Comparison of ENCODE assay signal across 29 cellular contexts in genomic region chr4:83558059-83558648, GRCh38. TPM values are rescaled to one million over a fixed set of nuclear protein-coding genes. Genes with fewer than 3 reads are reported as not detected.
DNase-seq lines count a peak whose midpoint lies in the region; ATAC-seq and TF ChIP-seq lines count a peak whose summit lies in the region.
"Had no signal": no experiment of that assay in that cellular context is flagged by ENCODE, and none has a peak within 500 bp of the region (broad histone marks: within the 10 kb centered on the region; RNA-seq: fewer than 3 reads in every experiment).

No MANE protein-coding gene starts in this region.

- intact Hi-C loops in PC-9 (cut with micrococcal nuclease; ENCODE audit: unreplicated experiment) (no loop called here), lower lobe of right lung (cut with DNase I) (no loop called here)

- no peak for DNase-seq in activated CD4-positive, alpha-beta T cell treated with anti-CD3 and anti-CD28 coated beads, Interleukin-2, amount 10 ng/mL, durations not matched to agents 7 days and 5 days
- no peak for DNase-seq in activated CD4-positive, alpha-beta T cell treated with anti-CD3 and anti-CD28 coated beads, Interleukin-2, amount 50 U/mL, for 1 hour
- no peak for DNase-seq in PC-9
- no peak for DNase-seq in mesenchymal stem cell
- DNase-seq in HUDEP-2 (lab: John Stamatoyannopoulos, UW; ENCODE audit: unreplicated experiment in 76 of 76): no peak
- DNase-seq in lower lobe of right lung: no peak
- DNase-seq: activated CD4-positive, CD25-positive, alpha-beta regulatory T cell; COR-L47; cortex of kidney; DMS79 treated with DMSO at 0.1 percent for 48 hours; head of caudate nucleus; kidney; NCI-H1092; NCI-H1694 treated with DMSO at 0.1 percent for 48 hours; NCI-H510A treated with DMSO at 0.1 percent for 48 hours; NK-92 treated with Interleukin-12 subunit alpha and Interleukin-12 subunit beta, amount 100 ng/mL, for 24 hours; Peyer's patch; retina; SHP77 treated with DMSO at 0.1 percent for 48 hours; small intestine; stimulated activated CD8-positive, alpha-beta memory T cell treated with anti-CD3 and anti-CD28 coated beads, Interleukin-4, amount 100 ng/mL, for 48 hours; SW 1271 had no signal

- peaks cover 7% of the 10 kb centered on the region for H3K79me1 ChIP-seq in mesenchymal stem cell (replicated peaks; ENCODE audit: low read length, poor library complexity, severe bottlenecking)

- no peak overlapping the region for H3K4me3 Mint-ChIP-seq in activated CD4-positive, alpha-beta T cell treated with anti-CD3 and anti-CD28 coated beads, Interleukin-2, amount 10 ng/mL, durations not matched to agents 7 days and 5 days
- H3K4me3 Mint-ChIP-seq: nephron had no signal

- H3K4me1 Mint-ChIP-seq in activated CD4-positive, alpha-beta T cell treated with anti-CD3 and anti-CD28 coated beads, Interleukin-2, amount 10 ng/mL, durations not matched to agents 7 days and 5 days: peaks cover 19% of the 10 kb centered on the region
- H3K4me1 Mint-ChIP-seq: nephron had no signal

- no peak overlapping the region for H2AFZ ChIP-seq in PC-9
- H2AFZ ChIP-seq in mesenchymal stem cell (ENCODE audit: low read depth, low read length): no peak overlapping the region
- H2AFZ ChIP-seq: GM23248 had no signal

- H3K18ac ChIP-seq in mesenchymal stem cell (ENCODE audit: low read depth in 1 of 2, low read length in 2 of 2): no peak overlapping the region

- peaks cover 92% of the 10 kb centered on the region for H3K79me2 ChIP-seq in PC-9 (ENCODE audit: low read depth)

- CTCF ChIA-PET in activated CD4-positive, alpha-beta T cell treated with anti-CD3 and anti-CD28 coated beads, Interleukin-2, amount 10 ng/mL, durations not matched to agents 7 days and 5 days (lab: Charles Lee): interaction anchor here (1.0 kb wide), 1 partner anchor 13 kb away, joined by 3 read pairs; no protein-coding TSS in a partner anchor
- CTCF ChIA-PET in PC-9 (lab: Charles Lee): no interaction called here

- POLR2A ChIA-PET in activated CD4-positive, alpha-beta T cell treated with anti-CD3 and anti-CD28 coated beads, Interleukin-2, amount 10 ng/mL, durations not matched to agents 7 days and 5 days (lab: Charles Lee): interaction anchor here (0.6 kb wide), 1 partner anchor 188 kb away, joined by 3 read pairs; no protein-coding TSS in a partner anchor
- POLR2A ChIA-PET in PC-9 (lab: Charles Lee; ENCODE audit: unreplicated experiment): no interaction called here

- no peaks in the 10 kb centered on the region for H3K27me3 ChIP-seq in BLaER1 treated with 17β-estradiol and CSF1 and Interleukin-3, amounts not matched to agents 10 nM and 100 nM
- H3K27me3 ChIP-seq in PC-9 (ENCODE audit: insufficient read depth, low read depth): no peaks in the 10 kb centered on the region
- H3K27me3 ChIP-seq in mesenchymal stem cell (ENCODE audit: control insufficient read depth in 1 of 2, insufficient read depth in 1 of 2, low read length in 2 of 2): no peaks in the 10 kb centered on the region
- H3K27me3 ChIP-seq in lower lobe of right lung (ENCODE audit: low read depth): no peaks in the 10 kb centered on the region
- H3K27me3 ChIP-seq: ascending aorta, Peyer's patch had no signal

- H3F3A ChIP-seq in PC-9 (ENCODE audit: insufficient read depth, low read depth): peaks cover 9% of the 10 kb centered on the region; the same call in 1 of the 2 replicates

- H3K23ac ChIP-seq in mesenchymal stem cell (ENCODE audit: low read length in 2 of 2): no peak overlapping the region

- H3K4me3 ChIP-seq in BLaER1 treated with 17β-estradiol and CSF1 and Interleukin-3, amounts not matched to agents 10 nM and 100 nM: no peak overlapping the region
- H3K4me3 ChIP-seq in PC-9: no peak overlapping the region
- H3K4me3 ChIP-seq in mesenchymal stem cell (ENCODE audit: insufficient read depth in 1 of 2, low read depth in 1 of 2, low read length in 2 of 2): no peak overlapping the region
- H3K4me3 ChIP-seq in lower lobe of right lung: no peak overlapping the region
- H3K4me3 ChIP-seq: ascending aorta, GM23248, Peyer's patch had no signal

- no peak overlapping the region for H2AK5ac ChIP-seq in mesenchymal stem cell (ENCODE audit: low read length, severe bottlenecking)

- ATAC-seq in GM19467 (IDR thresholded peaks at IDR 0.05; ENCODE audit: unreplicated experiment) (no peak), lower lobe of right lung (no peak)

- no peaks in the 10 kb centered on the region for H3K9me3 Mint-ChIP-seq in activated CD4-positive, alpha-beta T cell treated with anti-CD3 and anti-CD28 coated beads, Interleukin-2, amount 10 ng/mL, durations not matched to agents 7 days and 5 days
- H3K9me3 Mint-ChIP-seq: activated naive CD4-positive, alpha-beta T cell treated with anti-CD3 and anti-CD28 coated beads, Interleukin-2, amount 50 U/mL, for 72 hours; nephron had no signal

- H3K36me3 Mint-ChIP-seq in activated CD4-positive, alpha-beta T cell treated with anti-CD3 and anti-CD28 coated beads, Interleukin-2, amount 10 ng/mL, durations not matched to agents 7 days and 5 days (ENCODE audit: low read depth): no peaks in the 10 kb centered on the region
- H3K36me3 Mint-ChIP-seq: activated naive CD4-positive, alpha-beta T cell treated with anti-CD3 and anti-CD28 coated beads, Interleukin-2, amount 50 U/mL, for 72 hours had no signal

- peaks cover 0 to 20% (median 0%) of the 10 kb centered on the region in 11 experiments; a peak in 6 of 22 replicates for H3K36me3 ChIP-seq in BLaER1 treated with 17β-estradiol and CSF1 and Interleukin-3, amounts not matched to agents 10 nM and 100 nM
- H3K36me3 ChIP-seq in PC-9 (ENCODE audit: low read depth): 0 out of 2 replicates have a peak, but pooled peaks cover 5% of the 10 kb centered on the region
- H3K36me3 ChIP-seq in mesenchymal stem cell (ENCODE audit: control insufficient read depth in 1 of 2, insufficient read depth in 2 of 2, low read depth in 1 of 2, low read length in 2 of 2): no peaks in the 10 kb centered on the region
- no peaks in the 10 kb centered on the region for H3K36me3 ChIP-seq in lower lobe of right lung
- H3K36me3 ChIP-seq: ascending aorta, Peyer's patch had no signal

- BruUV-seq in PC-9 (replicated peaks; lab: Mats Ljungman, UMichigan): no TSS peak

- H3K27ac Mint-ChIP-seq in activated CD4-positive, alpha-beta T cell treated with anti-CD3 and anti-CD28 coated beads, Interleukin-2, amount 10 ng/mL, durations not matched to agents 7 days and 5 days: peak overlapping the region; percentile 16
- H3K27ac Mint-ChIP-seq: activated naive CD4-positive, alpha-beta T cell treated with anti-CD3 and anti-CD28 coated beads, Interleukin-2, amount 50 U/mL, for 72 hours; nephron had no signal

- H3K27me3 Mint-ChIP-seq in activated CD4-positive, alpha-beta T cell treated with anti-CD3 and anti-CD28 coated beads, Interleukin-2, amount 10 ng/mL, durations not matched to agents 7 days and 5 days: peaks cover 2% of the 10 kb centered on the region

- TF ChIP-seq CTCF in PC-9 (conservative IDR thresholded peaks at IDR 0.05) (no peak), lower lobe of right lung (IDR thresholded peaks at IDR 0.05) (no peak)

- H3K9me2 ChIP-seq in PC-9 (ENCODE audit: insufficient read depth): no peaks in the 10 kb centered on the region

- H4K8ac ChIP-seq in mesenchymal stem cell (ENCODE audit: low read length): peak overlapping the region; percentile 69

- no peak overlapping the region for H2BK15ac ChIP-seq in mesenchymal stem cell (ENCODE audit: low read depth, poor library complexity, severe bottlenecking)

- H3K9me3 ChIP-seq in BLaER1 treated with 17β-estradiol and CSF1 and Interleukin-3, amounts not matched to agents 10 nM and 100 nM (replicated peaks in 1 of 11): no peaks in the 10 kb centered on the region
- H3K9me3 ChIP-seq in PC-9 (ENCODE audit: insufficient read depth, low read depth) (no peaks in the 10 kb centered on the region), mesenchymal stem cell (ENCODE audit: control insufficient read depth, low read length) (no peaks in the 10 kb centered on the region), lower lobe of right lung (no peaks in the 10 kb centered on the region)
- H3K9me3 ChIP-seq: ascending aorta, Peyer's patch had no signal

- H3K27ac ChIP-seq in BLaER1 treated with 17β-estradiol and CSF1 and Interleukin-3, amounts not matched to agents 10 nM and 100 nM: peak overlapping the region in 9 of 11 experiments; percentile 4 to 83 (median 60); a peak in 16 of 22 replicates
- peak overlapping the region; percentile 82 for H3K27ac ChIP-seq in PC-9
- no peak overlapping the region for H3K27ac ChIP-seq in mesenchymal stem cell (ENCODE audit: low read length, poor library complexity, severe bottlenecking)
- H3K27ac ChIP-seq in lower lobe of right lung: no peak overlapping the region
- H3K27ac ChIP-seq: ascending aorta, GM23248, Peyer's patch had no signal

- H3K9ac ChIP-seq in BLaER1 treated with 17β-estradiol and CSF1 and Interleukin-3, amounts not matched to agents 10 nM and 100 nM: peak overlapping the region in 7 of 11 experiments; percentile 24 to 67 (median 49); a peak in 10 of 22 replicates
- H3K9ac ChIP-seq in mesenchymal stem cell (ENCODE audit: low read length): no peak overlapping the region
- H3K9ac ChIP-seq: GM23248 had no signal

- peaks cover 7 to 100% (median 75%) of the 10 kb centered on the region in 10 experiments; a peak in 19 of 20 replicates for H3K4me1 ChIP-seq in BLaER1 treated with 17β-estradiol and CSF1 and Interleukin-3, amounts not matched to agents 10 nM and 100 nM
- H3K4me1 ChIP-seq in PC-9 (replicated peaks; ENCODE audit: insufficient read depth): peaks cover 69% of the 10 kb centered on the region
- peaks cover 3% of the 10 kb centered on the region for H3K4me1 ChIP-seq in mesenchymal stem cell (ENCODE audit: control insufficient read depth, insufficient read depth, low read depth, low read length)
- peaks cover 8% of the 10 kb centered on the region for H3K4me1 ChIP-seq in lower lobe of right lung
- H3K4me1 ChIP-seq: ascending aorta had no signal

- WGBS in mesenchymal stem cell: 88% methylated on average over 5 of the region's 5 CpGs

- H4K20me1 ChIP-seq in BLaER1 treated with 17β-estradiol and CSF1 and Interleukin-3, amounts not matched to agents 10 nM and 100 nM: no peaks in the 10 kb centered on the region
- H4K20me1 ChIP-seq in PC-9 (ENCODE audit: insufficient read depth): no peaks in the 10 kb centered on the region

- peak overlapping the region in 1 of 2 experiments; percentile 23 for H2BK12ac ChIP-seq in mesenchymal stem cell (ENCODE audit: low read length in 2 of 2)

- peak overlapping the region in 9 of 11 experiments; percentile 3 to 91 (median 69); a peak in 15 of 22 replicates for H3K4me2 ChIP-seq in BLaER1 treated with 17β-estradiol and CSF1 and Interleukin-3, amounts not matched to agents 10 nM and 100 nM
- H3K4me2 ChIP-seq in PC-9: 0 out of 2 replicates have a peak overlapping the region, but pooled peaks have one; percentile 16
- no peak overlapping the region for H3K4me2 ChIP-seq in mesenchymal stem cell (ENCODE audit: low read length, poor library complexity, severe bottlenecking)

- no peak overlapping the region for H4K91ac ChIP-seq in mesenchymal stem cell (ENCODE audit: low read length)

- no peak overlapping the region for H3K14ac ChIP-seq in mesenchymal stem cell (ENCODE audit: low read length in 2 of 2)

- no peak overlapping the region for H3K4ac ChIP-seq in mesenchymal stem cell (ENCODE audit: low read depth in 1 of 2, low read length in 2 of 2)

- no peak overlapping the region for H2BK120ac ChIP-seq in mesenchymal stem cell (ENCODE audit: low read depth, low read length)

- no peak overlapping the region for H2BK5ac ChIP-seq in mesenchymal stem cell (ENCODE audit: low read depth, low read length, poor library complexity, severe bottlenecking)

RNA-seq across cellular contexts. Expression of gene GPAT3, which starts 22.2 kb away (rescaled TPM):
- total RNA-seq in activated CD4-positive, alpha-beta T cell treated with anti-CD3 and anti-CD28 coated beads, Interleukin-2, amount 10 ng/mL, durations not matched to agents 7 days and 5 days: 1 to 10 TPM; 4.1 to 4.2 TPM
- total RNA-seq in PC-9 (2021): 27.0 and 29.1 TPM in 2 replicates
- 4.3 TPM for polyA plus RNA-seq in mesenchymal stem cell (2013, experiment 1 of 2)
- 4.1 TPM for polyA plus RNA-seq in mesenchymal stem cell (2013, experiment 2 of 2)
- 5.9 TPM for total RNA-seq in lower lobe of right lung
- total RNA-seq: osteocyte had no signal

Comparison
In these comparisons a context has a peak if more than half of its experiments do, and no peak if none do; other contexts are left out.
1. H3K27ac ChIP-seq: peak in BLaER1 treated with 17β-estradiol and CSF1 and Interleukin-3, amounts not matched to agents 10 nM and 100 nM (9 of 11) and PC-9 (single experiment); none in mesenchymal stem cell (single experiment) and lower lobe of right lung (single experiment).